In genomic region chr1:41742219-41742618, GRCh38 we compare ENCODE assay signal across 11 cellular contexts.
A peak's percentile ranks its signal among the peaks of the same experiment; 100 is the strongest.
DNase-seq lines count a peak whose midpoint lies in the region; ATAC-seq lines count a peak whose summit lies in the region.
"Had no signal": no experiment of that assay in that cellular context is flagged by ENCODE, and none has a peak within 500 bp of the region (broad histone marks: within the 10 kb centered on the region; RNA-seq: fewer than 3 reads in every experiment).

No MANE protein-coding gene starts in this region.

- no peak overlapping the region for H3K9ac ChIP-seq in mesenchymal stem cell (ENCODE audit: low read length)

- no peak overlapping the region for H2BK12ac ChIP-seq in mesenchymal stem cell (ENCODE audit: low read length in 2 of 2)

- no peak overlapping the region for H3K4me3 ChIP-seq in mesenchymal stem cell (ENCODE audit: insufficient read depth in 1 of 2, low read depth in 1 of 2, low read length in 2 of 2)

- no peaks in the 10 kb centered on the region for H3K9me3 ChIP-seq in mesenchymal stem cell (ENCODE audit: control insufficient read depth, low read length)

- H4K91ac ChIP-seq in mesenchymal stem cell (ENCODE audit: low read length): no peak overlapping the region

- H2BK15ac ChIP-seq in mesenchymal stem cell (ENCODE audit: low read depth, poor library complexity, severe bottlenecking): no peak overlapping the region

- H3K4ac ChIP-seq in mesenchymal stem cell (ENCODE audit: low read depth in 1 of 2, low read length in 2 of 2): no peak overlapping the region

- H3K23ac ChIP-seq in mesenchymal stem cell (ENCODE audit: low read length in 2 of 2): no peak overlapping the region

- H3K36me3 Mint-ChIP-seq in activated naive CD8-positive, alpha-beta T cell treated with anti-CD3 and anti-CD28 coated beads, Interleukin-2, amount 50 U/mL, for 24 hours (ENCODE audit: low read depth): no peaks in the 10 kb centered on the region

- ATAC-seq in activated naive CD8-positive, alpha-beta T cell treated with anti-CD3 and anti-CD28 coated beads, Interleukin-2, amount 50 U/mL, for 24 hours: no peak
- ATAC-seq in GM18517 (IDR thresholded peaks at IDR 0.05; ENCODE audit: unreplicated experiment): no peak

- H4K8ac ChIP-seq in mesenchymal stem cell (ENCODE audit: low read length): no peak overlapping the region

- H3K4me1 ChIP-seq in mesenchymal stem cell (ENCODE audit: control insufficient read depth, insufficient read depth, low read depth, low read length): peaks cover 25% of the 10 kb centered on the region

- H3K36me3 ChIP-seq in mesenchymal stem cell (ENCODE audit: control insufficient read depth in 1 of 2, insufficient read depth in 2 of 2, low read depth in 1 of 2, low read length in 2 of 2): no peaks in the 10 kb centered on the region

- H3K27ac ChIP-seq in mesenchymal stem cell (ENCODE audit: low read length, poor library complexity, severe bottlenecking) (peak overlapping the region; percentile 52), substantia nigra (ENCODE audit: low read depth, low read length, poor library complexity, severe bottlenecking) (no peak overlapping the region)

- no peak overlapping the region for H3K14ac ChIP-seq in mesenchymal stem cell (ENCODE audit: low read length in 2 of 2)

- H2AFZ ChIP-seq in mesenchymal stem cell (ENCODE audit: low read depth, low read length): no peak overlapping the region

- no peak overlapping the region for H3K18ac ChIP-seq in mesenchymal stem cell (ENCODE audit: low read depth in 1 of 2, low read length in 2 of 2)

- no peak overlapping the region for H2BK120ac ChIP-seq in mesenchymal stem cell (ENCODE audit: low read depth, low read length)

- peak overlapping the region; percentile 50 for H3K4me3 Mint-ChIP-seq in activated naive CD8-positive, alpha-beta T cell treated with anti-CD3 and anti-CD28 coated beads, Interleukin-2, amount 50 U/mL, for 24 hours

- H2AK5ac ChIP-seq in mesenchymal stem cell (ENCODE audit: low read length, severe bottlenecking): peak overlapping the region; percentile 41

- WGBS in mesenchymal stem cell: 89% methylated on average over 4 of the region's 5 CpGs

- peaks cover 14% of the 10 kb centered on the region for H3K79me1 ChIP-seq in mesenchymal stem cell (replicated peaks; ENCODE audit: low read length, poor library complexity, severe bottlenecking)

- peak overlapping the region; percentile 95 for H3K27ac Mint-ChIP-seq in activated naive CD8-positive, alpha-beta T cell treated with anti-CD3 and anti-CD28 coated beads, Interleukin-2, amount 50 U/mL, for 24 hours

- peak; percentile 90 for DNase-seq in DMS53 (lab: John Stamatoyannopoulos, UW)
- DNase-seq in NCI-H146 treated with DMSO at 0.1 percent for 48 hours (lab: John Stamatoyannopoulos, UW; ENCODE audit: unreplicated experiment): peak; percentile 56
- no peak for DNase-seq in activated naive CD8-positive, alpha-beta T cell treated with anti-CD3 and anti-CD28 coated beads, Interleukin-2, amount 50 U/mL, for 24 hours
- DNase-seq in mesenchymal stem cell: peak; percentile 4
- no peak for DNase-seq in substantia nigra (lab: John Stamatoyannopoulos, UW)
- no peak for DNase-seq in hippocampal formation (lab: John Stamatoyannopoulos, UW)
- DNase-seq in GM19240 (ENCODE audit: insufficient read length, low spot score): no peak
- DNase-seq: central memory CD4-positive, alpha-beta T cell; stimulated activated CD4-positive, alpha-beta T cell treated with anti-CD3 and anti-CD28 coated beads, Interleukin-4, amount 100 ng/mL, for 24 hours; T-helper 9 cell had no signal

- H3K4me1 Mint-ChIP-seq in activated naive CD8-positive, alpha-beta T cell treated with anti-CD3 and anti-CD28 coated beads, Interleukin-2, amount 50 U/mL, for 24 hours: peaks cover 97% of the 10 kb centered on the region

- H3K27me3 ChIP-seq in mesenchymal stem cell (ENCODE audit: control insufficient read depth in 1 of 2, insufficient read depth in 1 of 2, low read length in 2 of 2): peaks cover 0 to 4% of the 10 kb centered on the region in 2 experiments

- H3K27me3 Mint-ChIP-seq in activated naive CD8-positive, alpha-beta T cell treated with anti-CD3 and anti-CD28 coated beads, Interleukin-2, amount 50 U/mL, for 24 hours: no peaks in the 10 kb centered on the region

- no peak overlapping the region for H2BK5ac ChIP-seq in mesenchymal stem cell (ENCODE audit: low read depth, low read length, poor library complexity, severe bottlenecking)

- H3K9me3 Mint-ChIP-seq in activated naive CD8-positive, alpha-beta T cell treated with anti-CD3 and anti-CD28 coated beads, Interleukin-2, amount 50 U/mL, for 24 hours: no peaks in the 10 kb centered on the region

- H3K4me2 ChIP-seq in mesenchymal stem cell (ENCODE audit: low read length, poor library complexity, severe bottlenecking): no peak overlapping the region

Comparison
In these comparisons a context has a peak if more than half of its experiments do, and no peak if none do; other contexts are left out.
1. DNase-seq: peak in DMS53 (single experiment), NCI-H146 treated with DMSO at 0.1 percent for 48 hours (single experiment) and mesenchymal stem cell (single experiment); none in activated naive CD8-positive, alpha-beta T cell treated with anti-CD3 and anti-CD28 coated beads, Interleukin-2, amount 50 U/mL, for 24 hours (single experiment), substantia nigra (0 of 49), hippocampal formation (0 of 2) and GM19240 (single experiment).